18 cellular contexts compared by ENCODE assay signal in genomic region chr5:142428773-142429473, GRCh38.
DNase-seq lines count a peak whose midpoint lies in the region; ATAC-seq and TF ChIP-seq lines count a peak whose summit lies in the region.
"Had no signal": no experiment of that assay in that cellular context is flagged by ENCODE, and none has a peak within 500 bp of the region (broad histone marks: within the 10 kb centered on the region; RNA-seq: fewer than 3 reads in every experiment).

No MANE protein-coding gene starts in this region.

- ATAC-seq in GM21381 (IDR thresholded peaks at IDR 0.05; ENCODE audit: unreplicated experiment): no peak
- ATAC-seq: CD8-positive, alpha-beta T cell; Right ventricle myocardium inferior had no signal

- no peak overlapping the region for H3K4me3 ChIP-seq in BLaER1 treated with 17β-estradiol and CSF1 and Interleukin-3, amounts not matched to agents 10 nM and 100 nM
- H3K4me3 ChIP-seq in smooth muscle cell: no peak overlapping the region

- H3F3A ChIP-seq in smooth muscle cell (ENCODE audit: low read depth): no peaks in the 10 kb centered on the region

- peak; percentile 8 for DNase-seq in NCI-H524 treated with DMSO at 0.1 percent for 48 hours (lab: John Stamatoyannopoulos, UW)
- peak; percentile 45 for DNase-seq in islet precursor cell
- no peak for DNase-seq in endothelial cell (ENCODE audit: low spot score)
- no peak for DNase-seq in smooth muscle cell (lab: John Stamatoyannopoulos, UW; ENCODE audit: unreplicated experiment)
- DNase-seq: ACHN, C1 segment of cervical spinal cord, H9, HFFc6, NCI-H1105, NCI-H2029 treated with DMSO at 0.1 percent for 48 hours, NCI-H226, NCI-H510A treated with DMSO at 0.1 percent for 48 hours had no signal

- H3K27me3 ChIP-seq in BLaER1 treated with 17β-estradiol and CSF1 and Interleukin-3, amounts not matched to agents 10 nM and 100 nM: peaks cover 0 to 14% (median 0%) of the 10 kb centered on the region in 11 experiments; a peak in 1 of 22 replicates
- H3K27me3 ChIP-seq in smooth muscle cell (ENCODE audit: low read depth): no peaks in the 10 kb centered on the region

- H3K36me3 Mint-ChIP-seq in nephron (ENCODE audit: low read depth) (no peaks in the 10 kb centered on the region), endothelial cell (ENCODE audit: low read depth, unreplicated experiment) (no peaks in the 10 kb centered on the region)
- H3K36me3 Mint-ChIP-seq: CD8-positive, alpha-beta T cell had no signal

- H3K9me3 ChIP-seq in BLaER1 treated with 17β-estradiol and CSF1 and Interleukin-3, amounts not matched to agents 10 nM and 100 nM (replicated peaks in 1 of 11): peaks cover 10 to 19% (median 17%) of the 10 kb centered on the region in 11 experiments; a peak in 21 of 22 replicates
- H3K9me3 ChIP-seq in smooth muscle cell (replicated peaks; ENCODE audit: low read depth): no peaks in the 10 kb centered on the region

- no peaks in the 10 kb centered on the region for H3K36me3 ChIP-seq in BLaER1 treated with 17β-estradiol and CSF1 and Interleukin-3, amounts not matched to agents 10 nM and 100 nM
- no peaks in the 10 kb centered on the region for H3K36me3 ChIP-seq in smooth muscle cell (ENCODE audit: low read depth)

- no peak overlapping the region for H3K27ac ChIP-seq in BLaER1 treated with 17β-estradiol and CSF1 and Interleukin-3, amounts not matched to agents 10 nM and 100 nM
- no peak overlapping the region for H3K27ac ChIP-seq in smooth muscle cell (ENCODE audit: low read depth)
- H3K27ac ChIP-seq: KMS-11 had no signal

- no peak overlapping the region for H2AFZ ChIP-seq in smooth muscle cell (ENCODE audit: low read depth)

- H3K4me2 ChIP-seq in BLaER1 treated with 17β-estradiol and CSF1 and Interleukin-3, amounts not matched to agents 10 nM and 100 nM: peak overlapping the region in 7 of 11 experiments; percentile 11 to 97 (median 89); a peak in 9 of 22 replicates
- H3K4me2 ChIP-seq in smooth muscle cell: no peak overlapping the region
- H3K4me2 ChIP-seq: KMS-11 had no signal

- no peaks in the 10 kb centered on the region for H4K20me1 ChIP-seq in BLaER1 treated with 17β-estradiol and CSF1 and Interleukin-3, amounts not matched to agents 10 nM and 100 nM
- no peaks in the 10 kb centered on the region for H4K20me1 ChIP-seq in smooth muscle cell (ENCODE audit: low read depth)

- peaks cover 38 to 82% (median 63%) of the 10 kb centered on the region in 10 experiments for H3K4me1 ChIP-seq in BLaER1 treated with 17β-estradiol and CSF1 and Interleukin-3, amounts not matched to agents 10 nM and 100 nM
- H3K4me1 ChIP-seq in smooth muscle cell (ENCODE audit: low read depth): no peaks in the 10 kb centered on the region

- H3K79me2 ChIP-seq in smooth muscle cell (ENCODE audit: low read depth): no peaks in the 10 kb centered on the region

- WGBS in smooth muscle cell (ENCODE audit: low lambda C conversion rate): 92% methylated on average over 8 of the region's 8 CpGs

- no peak overlapping the region for H3K4me3 Mint-ChIP-seq in nephron
- no peak overlapping the region for H3K4me3 Mint-ChIP-seq in endothelial cell (ENCODE audit: unreplicated experiment)
- H3K4me3 Mint-ChIP-seq: CD8-positive, alpha-beta T cell; H9; HFFc6 had no signal

- H3K4me1 Mint-ChIP-seq in nephron: peaks cover 73% of the 10 kb centered on the region
- H3K4me1 Mint-ChIP-seq in endothelial cell (ENCODE audit: unreplicated experiment): peaks cover 56% of the 10 kb centered on the region

- H3K27me3 Mint-ChIP-seq in nephron (ENCODE audit: low read depth) (no peaks in the 10 kb centered on the region), endothelial cell (ENCODE audit: unreplicated experiment) (peaks cover 5% of the 10 kb centered on the region)

- H3K9me3 Mint-ChIP-seq in nephron (no peaks in the 10 kb centered on the region), endothelial cell (ENCODE audit: unreplicated experiment) (no peaks in the 10 kb centered on the region)
- H3K9me3 Mint-ChIP-seq: CD8-positive, alpha-beta T cell; H9; HFFc6 had no signal

- TF ChIP-seq CTCF in nephron (IDR thresholded peaks at IDR 0.05; ENCODE audit: unreplicated experiment in 3 of 3): no peak
- TF ChIP-seq CTCF in endothelial cell (IDR thresholded peaks at IDR 0.05; ENCODE audit: unreplicated experiment): no peak
- no peak for TF ChIP-seq CTCF in smooth muscle cell (IDR thresholded peaks at IDR 0.05; ENCODE audit: borderline replicate concordance, insufficient read depth, poor library complexity, severe bottlenecking)

- H3K27ac Mint-ChIP-seq in nephron (peak overlapping the region in 2 of 3 experiments; percentile 37 to 39), endothelial cell (ENCODE audit: unreplicated experiment) (no peak overlapping the region)
- H3K27ac Mint-ChIP-seq: CD8-positive, alpha-beta T cell; H9; HFFc6 had no signal

- H3K9ac ChIP-seq in BLaER1 treated with 17β-estradiol and CSF1 and Interleukin-3, amounts not matched to agents 10 nM and 100 nM: no peak overlapping the region
- no peak overlapping the region for H3K9ac ChIP-seq in smooth muscle cell (ENCODE audit: low read depth)
- H3K9ac ChIP-seq: KMS-11 had no signal

Comparison
In these comparisons a context has a peak if more than half of its experiments do, and no peak if none do; other contexts are left out.
1. DNase-seq: peak in NCI-H524 treated with DMSO at 0.1 percent for 48 hours (single experiment) and islet precursor cell (single experiment); none in endothelial cell (single experiment) and smooth muscle cell (single experiment).